Comparison of ENCODE assay signal across 1 cellular context in genomic region chr4:145481164-145481941, GRCh38.
TF ChIP-seq lines count a peak whose summit lies in the region.

TSS of gene SMAD1 (plus strand) at chr4:145481853. CDS start at chr4:145514614, 32,761 bp downstream.

TF ChIP-seq in HepG2, 621 proteins besides CTCF, POLR2A, EP300 and RAD21 (continued from another document and continues in another):
- TF ChIP-seq ZNF576 (CRISPR knock-in tag; IDR thresholded peaks at IDR 0.05) (no peak), MAF1 (CRISPR knock-in tag; IDR thresholded peaks at IDR 0.05; ENCODE audit: borderline replicate concordance) (no peak), ZBTB1 (CRISPR knock-in tag; IDR thresholded peaks at IDR 0.05; ENCODE audit: borderline replicate concordance) (no peak), SATB2 (CRISPR knock-in tag; IDR thresholded peaks at IDR 0.05) (no peak), SNAPC4 (CRISPR knock-in tag; IDR thresholded peaks at IDR 0.05) (no peak), KDM4B (CRISPR knock-in tag; IDR thresholded peaks at IDR 0.05) (no peak), SIX1 (CRISPR knock-in tag; IDR thresholded peaks at IDR 0.05; ENCODE audit: borderline replicate concordance) (no peak), IRF2 (CRISPR knock-in tag; IDR thresholded peaks at IDR 0.05) (no peak), HDAC6 (IDR thresholded peaks at IDR 0.05; ENCODE audit: low read depth, low read length) (no peak), ZNF839 (CRISPR knock-in tag; IDR thresholded peaks at IDR 0.05; ENCODE audit: borderline replicate concordance) (no peak), ZNF205 (CRISPR knock-in tag; IDR thresholded peaks at IDR 0.05) (no peak), ZBTB46 (CRISPR knock-in tag; IDR thresholded peaks at IDR 0.05; ENCODE audit: borderline replicate concordance) (no peak), HNRNPL (IDR thresholded peaks at IDR 0.05; ENCODE audit: low read depth, low read length) (no peak), ZNF761 (CRISPR knock-in tag; conservative IDR thresholded peaks at IDR 0.05) (no peak), CSRNP1 (CRISPR knock-in tag; IDR thresholded peaks at IDR 0.05) (no peak), ZNF777 (CRISPR knock-in tag; IDR thresholded peaks at IDR 0.05) (no peak; the same call in 1 of the 2 replicates), HES4 (CRISPR knock-in tag; IDR thresholded peaks at IDR 0.05; ENCODE audit: borderline replicate concordance) (no peak), TAF1 (CRISPR knock-in tag; IDR thresholded peaks at IDR 0.05) (peak; percentile 56), IKZF1 (IDR thresholded peaks at IDR 0.05) (no peak), ZNF776 (CRISPR knock-in tag; IDR thresholded peaks at IDR 0.05) (no peak), KIAA2018 (CRISPR knock-in tag; IDR thresholded peaks at IDR 0.05; ENCODE audit: borderline replicate concordance) (no peak), ARNT2 (CRISPR knock-in tag; IDR thresholded peaks at IDR 0.05; ENCODE audit: low read depth) (no peak), ZNF280B (CRISPR knock-in tag; IDR thresholded peaks at IDR 0.05; ENCODE audit: borderline replicate concordance) (no peak), ZNF10 (CRISPR knock-in tag; IDR thresholded peaks at IDR 0.05; ENCODE audit: borderline replicate concordance, low read depth) (no peak), TERF1 (CRISPR knock-in tag; IDR thresholded peaks at IDR 0.05) (no peak)
- TF ChIP-seq, protein P1, sequence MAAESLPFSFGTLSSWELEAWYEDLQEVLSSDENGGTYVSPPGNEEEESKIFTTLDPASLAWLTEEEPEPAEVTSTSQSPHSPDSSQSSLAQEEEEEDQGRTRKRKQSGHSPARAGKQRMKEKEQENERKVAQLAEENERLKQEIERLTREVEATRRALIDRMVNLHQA (CRISPR knock-in tag; IDR thresholded peaks at IDR 0.05) = no peak
- TF ChIP-seq, protein P2, sequence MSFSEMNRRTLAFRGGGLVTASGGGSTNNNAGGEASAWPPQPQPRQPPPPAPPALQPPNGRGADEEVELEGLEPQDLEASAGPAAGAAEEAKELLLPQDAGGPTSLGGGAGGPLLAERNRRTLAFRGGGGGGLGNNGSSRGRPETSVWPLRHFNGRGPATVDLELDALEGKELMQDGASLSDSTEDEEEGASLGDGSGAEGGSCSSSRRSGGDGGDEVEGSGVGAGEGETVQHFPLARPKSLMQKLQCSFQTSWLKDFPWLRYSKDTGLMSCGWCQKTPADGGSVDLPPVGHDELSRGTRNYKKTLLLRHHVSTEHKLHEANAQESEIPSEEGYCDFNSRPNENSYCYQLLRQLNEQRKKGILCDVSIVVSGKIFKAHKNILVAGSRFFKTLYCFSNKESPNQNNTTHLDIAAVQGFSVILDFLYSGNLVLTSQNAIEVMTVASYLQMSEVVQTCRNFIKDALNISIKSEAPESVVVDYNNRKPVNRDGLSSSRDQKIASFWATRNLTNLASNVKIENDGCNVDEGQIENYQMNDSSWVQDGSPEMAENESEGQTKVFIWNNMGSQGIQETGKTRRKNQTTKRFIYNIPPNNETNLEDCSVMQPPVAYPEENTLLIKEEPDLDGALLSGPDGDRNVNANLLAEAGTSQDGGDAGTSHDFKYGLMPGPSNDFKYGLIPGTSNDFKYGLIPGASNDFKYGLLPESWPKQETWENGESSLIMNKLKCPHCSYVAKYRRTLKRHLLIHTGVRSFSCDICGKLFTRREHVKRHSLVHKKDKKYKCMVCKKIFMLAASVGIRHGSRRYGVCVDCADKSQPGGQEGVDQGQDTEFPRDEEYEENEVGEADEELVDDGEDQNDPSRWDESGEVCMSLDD (CRISPR knock-in tag; IDR thresholded peaks at IDR 0.05; ENCODE audit: borderline replicate concordance) = no peak
- TF ChIP-seq, protein P3, sequence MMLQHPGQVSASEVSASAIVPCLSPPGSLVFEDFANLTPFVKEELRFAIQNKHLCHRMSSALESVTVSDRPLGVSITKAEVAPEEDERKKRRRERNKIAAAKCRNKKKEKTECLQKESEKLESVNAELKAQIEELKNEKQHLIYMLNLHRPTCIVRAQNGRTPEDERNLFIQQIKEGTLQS (CRISPR knock-in tag; IDR thresholded peaks at IDR 0.05) = no peak
- TF ChIP-seq, protein P4, sequence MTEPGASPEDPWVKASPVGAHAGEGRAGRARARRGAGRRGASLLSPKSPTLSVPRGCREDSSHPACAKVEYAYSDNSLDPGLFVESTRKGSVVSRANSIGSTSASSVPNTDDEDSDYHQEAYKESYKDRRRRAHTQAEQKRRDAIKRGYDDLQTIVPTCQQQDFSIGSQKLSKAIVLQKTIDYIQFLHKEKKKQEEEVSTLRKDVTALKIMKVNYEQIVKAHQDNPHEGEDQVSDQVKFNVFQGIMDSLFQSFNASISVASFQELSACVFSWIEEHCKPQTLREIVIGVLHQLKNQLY (CRISPR knock-in tag; IDR thresholded peaks at IDR 0.05) = no peak
- TF ChIP-seq, protein P5, sequence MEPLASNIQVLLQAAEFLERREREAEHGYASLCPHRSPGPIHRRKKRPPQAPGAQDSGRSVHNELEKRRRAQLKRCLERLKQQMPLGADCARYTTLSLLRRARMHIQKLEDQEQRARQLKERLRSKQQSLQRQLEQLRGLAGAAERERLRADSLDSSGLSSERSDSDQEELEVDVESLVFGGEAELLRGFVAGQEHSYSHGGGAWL (CRISPR knock-in tag; IDR thresholded peaks at IDR 0.05) = peak; percentile 10; the same call in 1 of the 2 replicates
